ENCODE assay signal across 11 cellular contexts in the genomic region with DNA sequence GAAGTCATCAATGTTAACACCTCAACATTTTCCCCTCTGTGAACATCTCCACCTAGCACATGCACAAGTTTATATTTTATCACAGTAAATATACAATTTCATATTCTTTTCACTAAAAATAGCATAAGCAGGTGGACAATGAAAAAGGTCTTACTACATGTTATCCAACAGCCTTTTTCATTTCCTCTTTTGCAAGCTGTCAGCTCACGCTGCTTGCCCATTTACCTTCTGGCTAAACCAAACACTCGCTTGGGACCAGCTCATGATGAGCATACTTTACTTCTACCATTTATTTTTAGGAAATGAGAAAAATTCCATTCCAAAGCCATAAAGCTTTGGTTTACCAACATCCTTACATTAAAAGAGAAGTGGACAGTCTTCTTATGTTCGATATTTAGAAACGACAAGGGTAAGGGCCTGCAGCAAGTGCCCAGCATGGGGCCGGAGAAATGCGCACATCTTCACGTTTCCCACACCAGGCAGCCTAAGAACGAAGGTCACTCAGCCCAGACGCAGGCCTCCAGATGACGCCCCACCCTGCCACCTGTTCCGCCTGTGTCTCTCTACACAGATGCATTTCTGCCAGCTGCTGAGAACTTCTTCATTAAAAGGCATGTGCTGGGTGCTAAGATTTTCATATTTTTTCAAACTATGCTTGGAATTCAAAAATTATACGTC. TPM values are rescaled to one million over a fixed set of nuclear protein-coding genes. Genes with fewer than 3 reads are reported as not detected.
DNase-seq lines count a peak whose midpoint lies in the region; ATAC-seq and TF ChIP-seq lines count a peak whose summit lies in the region.
"Had no signal": no experiment of that assay in that cellular context is flagged by ENCODE, and none has a peak within 500 bp of the region (broad histone marks: within the 10 kb centered on the region; RNA-seq: fewer than 3 reads in every experiment).

No MANE protein-coding gene starts in this region.

- peak overlapping the region; percentile 30; the same call in 1 of the 2 replicates for H3K9ac ChIP-seq in BLaER1
- H3K9ac ChIP-seq: neural progenitor cell had no signal

- DNase-seq in MV-4-11 (lab: John Stamatoyannopoulos, UW): peak; percentile 92
- no peak for DNase-seq in endothelial cell (ENCODE audit: low spot score)
- no peak for DNase-seq in foreskin fibroblast
- DNase-seq in DMS53 (lab: John Stamatoyannopoulos, UW): no peak
- no peak for DNase-seq in superior temporal gyrus (ENCODE audit: extremely low spot score)
- DNase-seq: NCI-H1048 had no signal

- H3K4me1 ChIP-seq in BLaER1: peaks cover 96% of the 10 kb centered on the region
- H3K4me1 ChIP-seq: neural progenitor cell had no signal

- no peaks in the 10 kb centered on the region for H3K27me3 ChIP-seq in BLaER1
- H3K27me3 ChIP-seq: cardiac muscle cell, neural progenitor cell had no signal

- H3K9me3 ChIP-seq in BLaER1: no peaks in the 10 kb centered on the region

- H3K4me2 ChIP-seq in BLaER1: peak overlapping the region; percentile 98
- H3K4me2 ChIP-seq: neural progenitor cell had no signal

- peak overlapping the region; percentile 73 for H3K27ac ChIP-seq in BLaER1
- H3K27ac ChIP-seq: cardiac muscle cell, neural progenitor cell had no signal

- ATAC-seq in GM19395 (IDR thresholded peaks at IDR 0.05; ENCODE audit: unreplicated experiment): peak; percentile 53
- ATAC-seq in HG02884 (IDR thresholded peaks at IDR 0.05; ENCODE audit: unreplicated experiment): no peak

- H3K4me3 Mint-ChIP-seq in endothelial cell (ENCODE audit: unreplicated experiment): peak overlapping the region; percentile 65
- H3K4me3 Mint-ChIP-seq: neural progenitor cell had no signal

- H3K27me3 Mint-ChIP-seq in endothelial cell (ENCODE audit: unreplicated experiment): peaks cover 11% of the 10 kb centered on the region

- H3K9me3 Mint-ChIP-seq in endothelial cell (ENCODE audit: unreplicated experiment): no peaks in the 10 kb centered on the region
- H3K9me3 Mint-ChIP-seq: neural progenitor cell had no signal

- H3K4me1 Mint-ChIP-seq in endothelial cell (ENCODE audit: unreplicated experiment): peaks cover 11% of the 10 kb centered on the region
- H3K4me1 Mint-ChIP-seq: neural progenitor cell had no signal

- H3K36me3 Mint-ChIP-seq in endothelial cell (ENCODE audit: low read depth, unreplicated experiment): peaks cover 28% of the 10 kb centered on the region

- peaks cover 62% of the 10 kb centered on the region for H4K20me1 ChIP-seq in BLaER1

- TF ChIP-seq CTCF in endothelial cell (IDR thresholded peaks at IDR 0.05; ENCODE audit: unreplicated experiment): no peak
- no peak for TF ChIP-seq CTCF in foreskin fibroblast (IDR thresholded peaks at IDR 0.05; ENCODE audit: low read depth, low read length)

- H3K36me3 ChIP-seq in BLaER1: peaks cover 82% of the 10 kb centered on the region
- H3K36me3 ChIP-seq: neural progenitor cell had no signal

- no peak overlapping the region for H3K27ac Mint-ChIP-seq in endothelial cell (ENCODE audit: unreplicated experiment)
- H3K27ac Mint-ChIP-seq: neural progenitor cell had no signal

- H3K4me3 ChIP-seq in BLaER1 (no peak overlapping the region), foreskin fibroblast (ENCODE audit: low read depth in 1 of 2, low read length in 2 of 2) (no peak overlapping the region)
- H3K4me3 ChIP-seq: cardiac muscle cell, neural progenitor cell had no signal

RNA-seq across cellular contexts. Expression of a gene that starts 13.9 kb away (rescaled TPM):
- 163 TPM for total RNA-seq in endothelial cell (ENCODE audit: unreplicated experiment)
